18 cellular contexts compared by ENCODE assay signal in the genomic region with DNA sequence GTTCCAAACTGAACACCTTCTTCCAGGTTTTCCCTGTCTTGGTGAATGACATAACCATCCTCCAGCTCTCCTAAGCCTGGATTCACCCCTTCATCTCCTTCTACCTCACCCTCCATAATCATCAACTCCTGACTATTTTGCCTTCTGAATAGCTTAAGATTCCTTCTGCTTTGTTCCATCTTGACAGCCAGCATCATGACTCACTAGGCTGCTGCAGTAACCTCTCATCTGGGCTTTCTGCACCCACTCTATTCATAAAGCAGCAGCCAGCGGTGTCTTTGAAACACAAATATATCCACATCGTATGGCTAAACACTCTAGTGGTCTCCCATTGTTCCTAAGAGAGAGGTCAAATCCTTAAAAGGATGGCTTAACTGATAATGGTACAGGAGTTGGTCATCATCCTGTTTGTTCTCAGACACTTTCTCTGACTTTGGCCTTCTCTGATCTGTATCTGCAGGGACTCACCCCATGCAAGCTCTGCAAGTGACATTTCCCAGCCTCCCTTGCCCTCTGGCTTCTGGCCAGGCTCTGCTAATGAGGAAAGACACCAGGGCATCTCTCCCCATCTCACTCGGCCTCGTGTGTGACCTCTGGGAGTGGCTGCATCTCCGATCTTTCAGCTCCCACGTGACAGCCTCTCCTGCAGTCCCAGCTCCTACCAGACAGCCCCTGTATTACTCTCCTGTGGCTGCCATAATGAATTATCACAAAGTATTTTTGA. TPM values are rescaled to one million over a fixed set of nuclear protein-coding genes. Genes with fewer than 3 reads are reported as not detected.
DNase-seq lines count a peak whose midpoint lies in the region; ATAC-seq and TF ChIP-seq lines count a peak whose summit lies in the region.
"Had no signal": no experiment of that assay in that cellular context is flagged by ENCODE, and none has a peak within 500 bp of the region (broad histone marks: within the 10 kb centered on the region; RNA-seq: fewer than 3 reads in every experiment).

No MANE protein-coding gene starts in this region.

- no peaks in the 10 kb centered on the region for H3K27me3 ChIP-seq in vagina

- H3K9me3 ChIP-seq in vagina = no peaks in the 10 kb centered on the region

- peak overlapping the region; percentile 7 for H3K27ac Mint-ChIP-seq in activated T-helper 17 cell treated with anti-CD3 and anti-CD28 coated beads, Interleukin-2, amount 50 U/mL, for 72 hours
- H3K27ac Mint-ChIP-seq: activated CD4-positive, alpha-beta memory T cell treated with anti-CD3 and anti-CD28 coated beads, Interleukin-2, amount 10 ng/mL, durations not matched to agents 7 days and 5 days; activated T-helper 2 cell treated with anti-CD3 and anti-CD28 coated beads, Interferon-gamma antibody, Interleukin-2, Interleukin-4, amounts not matched to agents 10 μg/mL and 5 μg/mL and 100 μg/mL, durations not matched to agents 14 hours and 24 hours and 36 hours; natural killer cell; stimulated activated memory B cell treated with anti-CD40 and anti-IgM and Interleukin-4, amounts not matched to agents 10 μg/mL and 1 μg/mL and 100 μg/mL, for 72 hours had no signal

- DNase-seq in HuH-7 (ENCODE audit: low spot score) = peak; percentile 33
- DNase-seq in fibroblast of villous mesenchyme (ENCODE audit: low read depth) = peak; percentile 3
- peak; percentile 13 for DNase-seq in putamen (ENCODE audit: low spot score)
- no peak for DNase-seq in activated gamma-delta T cell (lab: John Stamatoyannopoulos, UW)
- DNase-seq in vagina (ENCODE audit: extremely low spot score in 2 of 2) = no peak
- DNase-seq: activated CD4-positive, alpha-beta memory T cell treated with anti-CD3 and anti-CD28 coated beads, Interleukin-2, amount 10 ng/mL, durations not matched to agents 7 days and 5 days; aorta; DMS53; KG1; natural killer cell; NCI-H1105 treated with DMSO at 0.1 percent for 48 hours; NCI-H345 had no signal

- no peak overlapping the region for H3K4me3 ChIP-seq in fibroblast of villous mesenchyme (ENCODE audit: low read depth, low read length)
- H3K4me3 ChIP-seq in vagina = no peak overlapping the region
- H3K4me3 ChIP-seq: SK-N-MC had no signal

- no peaks in the 10 kb centered on the region for H3K36me3 ChIP-seq in vagina

- no peak overlapping the region for H3K27ac ChIP-seq in vagina
- H3K27ac ChIP-seq: SK-N-MC had no signal

- no peak overlapping the region for H3K4me3 Mint-ChIP-seq in activated T-helper 17 cell treated with anti-CD3 and anti-CD28 coated beads, Interleukin-2, amount 50 U/mL, for 72 hours
- H3K4me3 Mint-ChIP-seq: activated CD4-positive, alpha-beta memory T cell treated with anti-CD3 and anti-CD28 coated beads, Interleukin-2, amount 10 ng/mL, durations not matched to agents 7 days and 5 days; natural killer cell; stimulated activated memory B cell treated with anti-CD40 and anti-IgM and Interleukin-4, amounts not matched to agents 10 μg/mL and 1 μg/mL and 100 μg/mL, for 72 hours had no signal

- no peaks in the 10 kb centered on the region for H3K36me3 Mint-ChIP-seq in activated T-helper 17 cell treated with anti-CD3 and anti-CD28 coated beads, Interleukin-2, amount 50 U/mL, for 72 hours (ENCODE audit: low read depth)
- H3K36me3 Mint-ChIP-seq: natural killer cell; stimulated activated memory B cell treated with anti-CD40 and anti-IgM and Interleukin-4, amounts not matched to agents 10 μg/mL and 1 μg/mL and 100 μg/mL, for 72 hours had no signal

- H3K4me1 ChIP-seq in vagina = no peaks in the 10 kb centered on the region

- intact Hi-C loops in vagina (cut with DNase I) = no loop called here

- TF ChIP-seq CTCF in fibroblast of villous mesenchyme (IDR thresholded peaks at IDR 0.05; ENCODE audit: insufficient read depth, low read depth, low read length) (no peak), vagina (IDR thresholded peaks at IDR 0.05) (no peak)

- no peaks in the 10 kb centered on the region for H3K9me3 Mint-ChIP-seq in activated T-helper 17 cell treated with anti-CD3 and anti-CD28 coated beads, Interleukin-2, amount 50 U/mL, for 72 hours
- H3K9me3 Mint-ChIP-seq: activated CD4-positive, alpha-beta memory T cell treated with anti-CD3 and anti-CD28 coated beads, Interleukin-2, amount 10 ng/mL, durations not matched to agents 7 days and 5 days; activated T-helper 2 cell treated with anti-CD3 and anti-CD28 coated beads, Interferon-gamma antibody, Interleukin-2, Interleukin-4, amounts not matched to agents 10 μg/mL and 5 μg/mL and 100 μg/mL, durations not matched to agents 14 hours and 24 hours and 36 hours; natural killer cell; stimulated activated memory B cell treated with anti-CD40 and anti-IgM and Interleukin-4, amounts not matched to agents 10 μg/mL and 1 μg/mL and 100 μg/mL, for 72 hours had no signal

- no peak for ATAC-seq in activated T-helper 17 cell treated with anti-CD3 and anti-CD28 coated beads, Interleukin-2, amount 50 U/mL, for 72 hours (replicated peaks)
- no peak for ATAC-seq in HG02623 (IDR thresholded peaks at IDR 0.05; ENCODE audit: unreplicated experiment)
- ATAC-seq: natural killer cell; stimulated activated memory B cell treated with anti-CD40 and anti-IgM and Interleukin-4, amounts not matched to agents 10 μg/mL and 1 μg/mL and 100 μg/mL, for 72 hours had no signal

- peaks cover 9% of the 10 kb centered on the region for H3K4me1 Mint-ChIP-seq in activated T-helper 17 cell treated with anti-CD3 and anti-CD28 coated beads, Interleukin-2, amount 50 U/mL, for 72 hours
- H3K4me1 Mint-ChIP-seq: natural killer cell; stimulated activated memory B cell treated with anti-CD40 and anti-IgM and Interleukin-4, amounts not matched to agents 10 μg/mL and 1 μg/mL and 100 μg/mL, for 72 hours had no signal

- TF ChIP-seq POLR2A in vagina (IDR thresholded peaks at IDR 0.05) = no peak

- no peaks in the 10 kb centered on the region for H3K27me3 Mint-ChIP-seq in activated T-helper 17 cell treated with anti-CD3 and anti-CD28 coated beads, Interleukin-2, amount 50 U/mL, for 72 hours
- H3K27me3 Mint-ChIP-seq: activated CD4-positive, alpha-beta memory T cell treated with anti-CD3 and anti-CD28 coated beads, Interleukin-2, amount 10 ng/mL, durations not matched to agents 7 days and 5 days; stimulated activated memory B cell treated with anti-CD40 and anti-IgM and Interleukin-4, amounts not matched to agents 10 μg/mL and 1 μg/mL and 100 μg/mL, for 72 hours had no signal

RNA-seq across cellular contexts. Expression of gene GRK7, which starts 6.1 kb away (rescaled TPM):
- total RNA-seq in activated T-helper 17 cell treated with anti-CD3 and anti-CD28 coated beads, Interleukin-2, amount 50 U/mL, for 72 hours = under 1 TPM in 1 of 2 donors, not detected in 1; 0.09 TPM
- total RNA-seq in fibroblast of villous mesenchyme (under 0.01 TPM in 1 of 2 replicates, not detected in the other), vagina (0.98 TPM)
- total RNA-seq: activated CD4-positive, alpha-beta memory T cell treated with anti-CD3 and anti-CD28 coated beads, Interleukin-2, amount 10 ng/mL, durations not matched to agents 7 days and 5 days; activated T-helper 2 cell treated with anti-CD3 and anti-CD28 coated beads, Interferon-gamma antibody, Interleukin-2, Interleukin-4, amounts not matched to agents 10 μg/mL and 5 μg/mL and 100 μg/mL, durations not matched to agents 14 hours and 24 hours and 36 hours; dermis microvascular lymphatic vessel endothelial cell had no signal

RNA-seq across cellular contexts. Expression of gene RNF7, which starts 31.2 kb away (rescaled TPM):
- 10 to 100 TPM; 55.5 to 80.2 TPM for total RNA-seq in activated T-helper 17 cell treated with anti-CD3 and anti-CD28 coated beads, Interleukin-2, amount 50 U/mL, for 72 hours
- total RNA-seq in fibroblast of villous mesenchyme = 43.5 and 57.0 TPM in 2 replicates
- total RNA-seq in vagina = 57.0 TPM

Comparison
In these comparisons a context has a peak if more than half of its experiments do, and no peak if none do; other contexts are left out.
1. DNase-seq: peak in HuH-7 (single experiment), fibroblast of villous mesenchyme (single experiment) and putamen (single experiment); none in activated gamma-delta T cell (single experiment) and vagina (0 of 2).